Comparison of ENCODE assay signal across 8 cellular contexts in the genomic region with DNA sequence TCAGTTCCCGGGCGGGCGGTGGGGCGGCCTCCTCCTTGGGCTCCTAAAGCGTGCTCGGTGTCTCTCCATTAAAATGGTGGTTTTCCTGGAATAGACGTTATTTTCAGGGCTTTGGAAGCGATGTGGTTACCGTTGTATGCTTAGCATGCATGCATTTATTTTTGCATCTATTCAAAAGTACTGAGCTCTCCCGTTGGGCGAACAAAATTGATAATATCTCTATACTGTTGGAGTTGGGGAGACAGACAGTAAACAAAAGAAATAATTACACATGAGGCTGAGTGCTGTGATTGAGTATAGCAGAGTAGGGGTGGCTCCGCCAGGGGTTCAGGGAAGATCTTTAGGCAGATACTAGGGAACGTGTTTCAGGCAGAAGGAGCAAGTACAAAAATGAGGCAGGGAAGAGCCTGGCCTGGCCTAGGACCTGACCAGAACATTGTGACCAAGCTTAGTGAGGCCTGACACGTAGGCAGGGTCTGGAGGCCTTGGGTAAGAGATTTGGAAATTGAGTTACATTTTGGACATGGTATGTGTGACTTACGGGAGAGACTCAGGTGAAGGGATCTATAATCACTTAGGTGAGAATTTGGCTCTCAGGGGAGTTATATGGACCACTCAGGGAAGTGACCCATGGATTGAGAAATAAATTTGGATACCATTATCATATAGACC. TPM values are rescaled to one million over a fixed set of nuclear protein-coding genes. Genes with fewer than 3 reads are reported as not detected.
DNase-seq lines count a peak whose midpoint lies in the region; TF ChIP-seq lines count a peak whose summit lies in the region.

No MANE protein-coding gene starts in this region.

- peak overlapping the region; percentile 77 for H3K4me3 ChIP-seq in Jurkat, Clone E6-1 (ENCODE audit: low read length)
- H3K4me3 ChIP-seq in choroid plexus epithelial cell (ENCODE audit: low read depth, low read length) (peak overlapping the region; percentile 88), neuron (ENCODE audit: low read length) (peak overlapping the region; percentile 81)

- in situ Hi-C loops in GM13976 (cut with MboI; ENCODE audit: low sequenced_read_pairs, unreplicated experiment): no loop called here

- no peak for DNase-seq in Jurkat, Clone E6-1 (ENCODE audit: low read depth, low spot score)
- DNase-seq in choroid plexus epithelial cell (ENCODE audit: low read depth) (no peak), superior temporal gyrus (ENCODE audit: extremely low spot score) (no peak), GM13976 (ENCODE audit: low spot score) (no peak), NCI-H1105 treated with DMSO at 0.1 percent for 48 hours (lab: John Stamatoyannopoulos, UW) (no peak)
- no peak for DNase-seq in activated effector memory CD4-positive, alpha-beta T cell treated with Interleukin-2 at 50 U/mL for 16 hours

- no peak for TF ChIP-seq CTCF in choroid plexus epithelial cell (conservative IDR thresholded peaks at IDR 0.05; ENCODE audit: low read depth, low read length)
- TF ChIP-seq CTCF in GM13976 (IDR thresholded peaks at IDR 0.05; ENCODE audit: borderline replicate concordance, control extremely low read depth, extremely low read depth, insufficient read depth, missing control alignments): no peak

- H3K9me3 ChIP-seq in neuron (ENCODE audit: low read length): no peaks in the 10 kb centered on the region

- H2AFZ ChIP-seq in neuron (ENCODE audit: low read depth, low read length): peak overlapping the region; percentile 95

- peaks cover 15% of the 10 kb centered on the region for H3K4me1 ChIP-seq in neuron (ENCODE audit: insufficient read depth, low read length)

- peak; percentile 38 for TF ChIP-seq POLR2A in GM18526 (IDR thresholded peaks at IDR 0.05; ENCODE audit: extremely low read depth, insufficient read length)

- H3K36me3 ChIP-seq in neuron (ENCODE audit: insufficient read depth, low read length): peaks cover 3% of the 10 kb centered on the region

- no peaks in the 10 kb centered on the region for H3K27me3 ChIP-seq in neuron (ENCODE audit: insufficient read depth, low read length)

RNA-seq across cellular contexts. Expression of gene NCAPH, which starts 0.7 kb away (rescaled TPM):
- polyA plus RNA-seq in Jurkat, Clone E6-1 (2012; ENCODE audit: insufficient read depth, insufficient read length): 93.1 TPM

RNA-seq across cellular contexts. Expression of gene ITPRIPL1, which starts 11.1 kb away (rescaled TPM):
- polyA plus RNA-seq in Jurkat, Clone E6-1 (2012; ENCODE audit: insufficient read depth, insufficient read length): 24.6 TPM

RNA-seq across cellular contexts. Expression of gene SNRNP200, which starts 30.9 kb away (rescaled TPM):
- 189 TPM for polyA plus RNA-seq in Jurkat, Clone E6-1 (2012; ENCODE audit: insufficient read depth, insufficient read length)
